Comparison of ENCODE assay signal across 1 cellular context in genomic region chr14:92565718-92566115, GRCh38.
TF ChIP-seq lines count a peak whose summit lies in the region.

No MANE protein-coding gene starts in this region.

TF ChIP-seq in IMR-90, 13 proteins besides CTCF, POLR2A, EP300 and RAD21:
- TF ChIP-seq MXI1 (IDR thresholded peaks at IDR 0.05; ENCODE audit: borderline replicate concordance, low read depth, low read length) (no peak), USF2 (IDR thresholded peaks at IDR 0.05; ENCODE audit: low read depth, low read length) (no peak), RCOR1 (IDR thresholded peaks at IDR 0.05; ENCODE audit: insufficient replicate concordance, low read length) (no peak), NFE2L2 (IDR thresholded peaks at IDR 0.05; ENCODE audit: low read depth, low read length) (no peak), RFX5 (IDR thresholded peaks at IDR 0.05; ENCODE audit: low read depth, low read length) (no peak), SMC3 (IDR thresholded peaks at IDR 0.05; ENCODE audit: low read depth, low read length) (no peak), FOS (IDR thresholded peaks at IDR 0.05; ENCODE audit: low read depth, low read length) (no peak), MAZ (IDR thresholded peaks at IDR 0.05; ENCODE audit: borderline replicate concordance, low read depth, low read length) (no peak), CEBPB (IDR thresholded peaks at IDR 0.05; ENCODE audit: low read depth, low read length) (no peak), BHLHE40 (IDR thresholded peaks at IDR 0.05; ENCODE audit: low read depth, low read length) (no peak), MAFK (IDR thresholded peaks at IDR 0.05; ENCODE audit: low read depth, low read length) (no peak), CHD1 (IDR thresholded peaks at IDR 0.05; ENCODE audit: low read depth, low read length) (no peak), ELK1 (IDR thresholded peaks at IDR 0.05; ENCODE audit: borderline replicate concordance, low read depth, low read length) (no peak)
